ENCODE assay signal across 1 cellular context in the genomic region with DNA sequence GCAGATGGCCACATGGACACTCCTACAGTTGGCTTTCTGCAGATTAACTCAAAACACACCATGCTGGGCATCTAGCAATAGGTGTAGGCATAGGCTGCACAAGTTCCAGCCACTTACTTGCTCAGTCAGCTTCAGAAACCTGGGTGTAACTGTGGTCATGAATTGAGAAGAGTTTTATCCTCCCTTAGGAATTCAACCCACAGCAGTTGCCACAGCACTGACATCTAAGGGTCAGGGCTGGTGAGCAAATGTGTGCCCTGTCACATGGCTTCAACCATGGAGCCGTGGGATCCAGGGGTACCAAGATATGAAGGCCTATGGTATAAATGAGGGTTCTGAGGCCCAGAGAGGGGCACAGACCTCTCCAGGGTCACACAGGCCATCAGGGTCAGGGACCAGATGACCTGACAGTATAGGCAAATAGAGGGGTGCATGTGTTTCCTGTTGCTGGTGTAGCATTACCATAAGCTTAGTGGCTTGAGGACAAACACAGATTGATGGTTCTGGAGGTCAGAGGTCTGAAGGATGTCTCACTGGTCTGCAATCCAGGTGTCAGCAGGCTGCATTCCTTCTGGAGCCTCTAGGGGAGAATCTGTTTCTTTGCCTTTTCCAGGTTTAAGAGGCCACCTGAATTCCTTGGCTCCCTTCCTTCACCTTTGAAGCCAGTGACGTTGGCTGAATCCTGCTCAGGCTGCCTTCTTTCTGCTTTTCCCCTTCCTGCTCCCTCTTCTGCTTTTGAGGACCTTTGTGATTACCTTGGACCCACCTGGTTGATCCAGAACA.
TF ChIP-seq lines count a peak whose summit lies in the region.

No MANE protein-coding gene starts in this region.

TF ChIP-seq in GM23338, 12 proteins besides CTCF, POLR2A, EP300 and RAD21 (continued from another document):
- TF ChIP-seq, protein P1, sequence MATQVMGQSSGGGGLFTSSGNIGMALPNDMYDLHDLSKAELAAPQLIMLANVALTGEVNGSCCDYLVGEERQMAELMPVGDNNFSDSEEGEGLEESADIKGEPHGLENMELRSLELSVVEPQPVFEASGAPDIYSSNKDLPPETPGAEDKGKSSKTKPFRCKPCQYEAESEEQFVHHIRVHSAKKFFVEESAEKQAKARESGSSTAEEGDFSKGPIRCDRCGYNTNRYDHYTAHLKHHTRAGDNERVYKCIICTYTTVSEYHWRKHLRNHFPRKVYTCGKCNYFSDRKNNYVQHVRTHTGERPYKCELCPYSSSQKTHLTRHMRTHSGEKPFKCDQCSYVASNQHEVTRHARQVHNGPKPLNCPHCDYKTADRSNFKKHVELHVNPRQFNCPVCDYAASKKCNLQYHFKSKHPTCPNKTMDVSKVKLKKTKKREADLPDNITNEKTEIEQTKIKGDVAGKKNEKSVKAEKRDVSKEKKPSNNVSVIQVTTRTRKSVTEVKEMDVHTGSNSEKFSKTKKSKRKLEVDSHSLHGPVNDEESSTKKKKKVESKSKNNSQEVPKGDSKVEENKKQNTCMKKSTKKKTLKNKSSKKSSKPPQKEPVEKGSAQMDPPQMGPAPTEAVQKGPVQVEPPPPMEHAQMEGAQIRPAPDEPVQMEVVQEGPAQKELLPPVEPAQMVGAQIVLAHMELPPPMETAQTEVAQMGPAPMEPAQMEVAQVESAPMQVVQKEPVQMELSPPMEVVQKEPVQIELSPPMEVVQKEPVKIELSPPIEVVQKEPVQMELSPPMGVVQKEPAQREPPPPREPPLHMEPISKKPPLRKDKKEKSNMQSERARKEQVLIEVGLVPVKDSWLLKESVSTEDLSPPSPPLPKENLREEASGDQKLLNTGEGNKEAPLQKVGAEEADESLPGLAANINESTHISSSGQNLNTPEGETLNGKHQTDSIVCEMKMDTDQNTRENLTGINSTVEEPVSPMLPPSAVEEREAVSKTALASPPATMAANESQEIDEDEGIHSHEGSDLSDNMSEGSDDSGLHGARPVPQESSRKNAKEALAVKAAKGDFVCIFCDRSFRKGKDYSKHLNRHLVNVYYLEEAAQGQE (IDR thresholded peaks at IDR 0.05; ENCODE audit: unreplicated experiment) = no peak
